13 cellular contexts compared by ENCODE assay signal in the genomic region with DNA sequence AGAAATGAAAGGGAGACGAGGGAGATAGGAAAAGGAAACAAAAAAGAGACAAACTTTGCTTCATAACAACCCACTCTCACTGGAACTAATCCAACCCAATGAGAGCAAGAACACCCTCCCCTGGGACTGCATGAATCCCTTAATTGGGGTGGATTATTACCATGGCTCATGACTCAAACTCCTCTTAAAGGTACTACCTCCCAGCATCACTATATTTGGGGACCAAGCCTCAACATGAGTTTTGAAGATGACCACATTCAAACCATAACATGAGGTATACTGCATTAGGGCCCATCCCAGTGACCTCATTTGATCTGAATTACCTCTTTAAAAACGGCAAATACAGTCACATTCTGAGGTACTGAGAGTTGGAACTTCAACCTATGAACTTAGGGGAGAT. TPM values are rescaled to one million over a fixed set of nuclear protein-coding genes. Genes with fewer than 3 reads are reported as not detected.
DNase-seq lines count a peak whose midpoint lies in the region; FAIRE-seq and TF ChIP-seq lines count a peak whose summit lies in the region.
"Had no signal": no experiment of that assay in that cellular context is flagged by ENCODE, and none has a peak within 500 bp of the region (broad histone marks: within the 10 kb centered on the region; RNA-seq: fewer than 3 reads in every experiment).

No MANE protein-coding gene starts in this region.

- no peak overlapping the region for H3K4ac ChIP-seq in mesendoderm (ENCODE audit: low read depth, low read length)

- H3K9me2 ChIP-seq in OCI-LY7 (ENCODE audit: insufficient read depth, low read length) = no peaks in the 10 kb centered on the region

- no peak overlapping the region for H3K9ac ChIP-seq in mesendoderm (ENCODE audit: low read length)

- no peak overlapping the region for H2BK15ac ChIP-seq in mesendoderm (replicated peaks; ENCODE audit: low read depth)

- no peak overlapping the region for H3K23ac ChIP-seq in mesendoderm (ENCODE audit: low read length)

- H3K27me3 ChIP-seq in ACC112 (ENCODE audit: insufficient read depth, low read length) (no peaks in the 10 kb centered on the region), mesendoderm (ENCODE audit: insufficient read depth, low read length, poor library complexity) (no peaks in the 10 kb centered on the region)

- peaks cover 15% of the 10 kb centered on the region for H3K36me3 ChIP-seq in ACC112 (ENCODE audit: insufficient read depth, low read length)
- peaks cover 98% of the 10 kb centered on the region for H3K36me3 ChIP-seq in OCI-LY7 (ENCODE audit: insufficient read depth, low read length)
- H3K36me3 ChIP-seq in mesendoderm (ENCODE audit: control insufficient read depth, insufficient read depth, low read length) = peaks cover 5% of the 10 kb centered on the region

- no peak overlapping the region for H4K8ac ChIP-seq in mesendoderm (ENCODE audit: low read depth, low read length)

- H3K79me1 ChIP-seq in mesendoderm (ENCODE audit: low read length) = peaks cover 18% of the 10 kb centered on the region

- TF ChIP-seq POLR2A in H54 (IDR thresholded peaks at IDR 0.05; ENCODE audit: low read depth, low read length) = no peak

- H3K27ac ChIP-seq in ACC112 (ENCODE audit: low read depth, low read length) (peak overlapping the region; percentile 83), OCI-LY7 (ENCODE audit: low read depth, low read length, poor library complexity, severe bottlenecking) (no peak overlapping the region), mesendoderm (ENCODE audit: low read depth, low read length) (no peak overlapping the region)
- H3K27ac ChIP-seq: C4-2B had no signal

- WGBS in mesendoderm (ENCODE audit: extremely low coverage, insufficient coverage, low lambda C conversion rate) = 100% methylated on average over 1 of the region's 2 CpGs

- DNase-seq in ELR (ENCODE audit: low read depth) = peak; percentile 23
- no peak for DNase-seq in activated naive CD8-positive, alpha-beta T cell treated with anti-CD3 and anti-CD28 coated beads for 36 hours
- DNase-seq in iris pigment epithelial cell (ENCODE audit: low read depth) = peak; percentile 62
- DNase-seq in OCI-LY7 (ENCODE audit: low spot score) = no peak
- DNase-seq in H54 (ENCODE audit: insufficient read length, low spot score) = no peak
- no peak for DNase-seq in mesendoderm
- DNase-seq in NCI-H510A (lab: John Stamatoyannopoulos, UW) = no peak
- DNase-seq: effector memory CD4-positive, alpha-beta T cell; KG1; stimulated activated naive CD4-positive, alpha-beta T cell had no signal

- H2BK120ac ChIP-seq in mesendoderm (ENCODE audit: low read depth, low read length) = no peak overlapping the region

- no peak for TF ChIP-seq CTCF in OCI-LY7 (conservative IDR thresholded peaks at IDR 0.05; ENCODE audit: low read length)

- H2AK5ac ChIP-seq in mesendoderm (ENCODE audit: low read length) = no peak overlapping the region

- peaks cover 36% of the 10 kb centered on the region for H3K36me3 Mint-ChIP-seq in activated naive CD8-positive, alpha-beta T cell treated with anti-CD3 and anti-CD28 coated beads for 36 hours

- H3K56ac ChIP-seq in mesendoderm (ENCODE audit: low read length) = no peak overlapping the region

- CTCF ChIA-PET in OCI-LY7 (lab: Charles Lee; ENCODE audit: unreplicated experiment) = interaction anchor here (1.1 kb wide), 1 partner anchor 430 kb away, joined by 4 read pairs; no protein-coding TSS in a partner anchor

- no peaks in the 10 kb centered on the region for H3K9me3 ChIP-seq in OCI-LY7 (ENCODE audit: low read length)

- peak overlapping the region; percentile 81 for H3K27ac Mint-ChIP-seq in activated naive CD8-positive, alpha-beta T cell treated with anti-CD3 and anti-CD28 coated beads for 36 hours
- H3K27ac Mint-ChIP-seq: T-helper 2 cell treated with Interferon-gamma antibody and Interleukin-4, amounts not matched to agents 5 μg/mL and 100 μg/mL, for 36 hours had no signal

- H3K27me3 Mint-ChIP-seq in activated naive CD8-positive, alpha-beta T cell treated with anti-CD3 and anti-CD28 coated beads for 36 hours = no peaks in the 10 kb centered on the region

- H3K18ac ChIP-seq in mesendoderm (ENCODE audit: low read length) = no peak overlapping the region

- POLR2A ChIA-PET in OCI-LY7 (lab: Charles Lee) = interaction anchor here (1.1 kb wide), 1 partner anchor 428 kb away, joined by 3 read pairs; no protein-coding TSS in a partner anchor

- H2BK5ac ChIP-seq in mesendoderm (ENCODE audit: low read length) = no peak overlapping the region

- peak overlapping the region; percentile 65 for H3K4me3 ChIP-seq in ACC112 (ENCODE audit: low read depth, low read length)
- no peak overlapping the region for H3K4me3 ChIP-seq in OCI-LY7 (ENCODE audit: low read depth, low read length, poor library complexity, severe bottlenecking)
- H3K4me3 ChIP-seq in mesendoderm (ENCODE audit: low read length) = no peak overlapping the region

- no peak overlapping the region for H3K4me3 Mint-ChIP-seq in activated naive CD8-positive, alpha-beta T cell treated with anti-CD3 and anti-CD28 coated beads for 36 hours
- H3K4me3 Mint-ChIP-seq: T-helper 2 cell treated with Interferon-gamma antibody and Interleukin-4, amounts not matched to agents 5 μg/mL and 100 μg/mL, for 36 hours had no signal

- H4K20me1 ChIP-seq in OCI-LY7 (ENCODE audit: insufficient read depth, low read length) = peaks cover 41% of the 10 kb centered on the region

- peaks cover 92% of the 10 kb centered on the region for H3K79me2 ChIP-seq in ACC112 (ENCODE audit: control insufficient read depth, insufficient read depth, low read length, unreplicated experiment)
- peaks cover 61% of the 10 kb centered on the region for H3K79me2 ChIP-seq in OCI-LY7 (ENCODE audit: insufficient read depth, low read depth, low read length)
- peaks cover 51% of the 10 kb centered on the region for H3K79me2 ChIP-seq in mesendoderm (ENCODE audit: control insufficient read depth, insufficient read depth, low read length)

- no TSS peak for BruUV-seq in OCI-LY7 (replicated peaks; lab: Mats Ljungman, UMichigan)

- H3K4me1 ChIP-seq in ACC112 (ENCODE audit: control insufficient read depth, insufficient read depth, low read length, unreplicated experiment) (peaks cover 66% of the 10 kb centered on the region), OCI-LY7 (ENCODE audit: insufficient read depth, low read length, poor library complexity, severe bottlenecking) (peaks cover 47% of the 10 kb centered on the region), mesendoderm (ENCODE audit: control insufficient read depth, low read depth, low read length) (no peaks in the 10 kb centered on the region)

- intact Hi-C loops in OCI-LY7 (cut with micrococcal nuclease; ENCODE audit: unreplicated experiment) = loop anchor here (5.0 kb wide), 3 partner anchors 297 to 642 kb away; no protein-coding TSS in a partner anchor

- H2AFZ ChIP-seq in ACC112 (ENCODE audit: low read length, unreplicated experiment) = no peak overlapping the region
- H2AFZ ChIP-seq in OCI-LY7 (ENCODE audit: low read length) = no peak overlapping the region

- no peak overlapping the region for H3K4me2 ChIP-seq in OCI-LY7 (ENCODE audit: low read length)
- no peak overlapping the region for H3K4me2 ChIP-seq in mesendoderm (ENCODE audit: low read length)

- no peak overlapping the region for H4K5ac ChIP-seq in mesendoderm (ENCODE audit: low read length)

- H3K4me1 Mint-ChIP-seq in activated naive CD8-positive, alpha-beta T cell treated with anti-CD3 and anti-CD28 coated beads for 36 hours = peaks cover 57% of the 10 kb centered on the region

- no peak for FAIRE-seq in H54 (lab: Jason Lieb, UNC)

- H3K9me3 Mint-ChIP-seq in activated naive CD8-positive, alpha-beta T cell treated with anti-CD3 and anti-CD28 coated beads for 36 hours = no peaks in the 10 kb centered on the region
- H3K9me3 Mint-ChIP-seq: T-helper 2 cell treated with Interferon-gamma antibody and Interleukin-4, amounts not matched to agents 5 μg/mL and 100 μg/mL, for 36 hours had no signal

RNA-seq across cellular contexts. Expression of a gene that starts 8.0 kb away (rescaled TPM):
- total RNA-seq in activated naive CD8-positive, alpha-beta T cell treated with anti-CD3 and anti-CD28 coated beads for 36 hours = 100 to 1,000 TPM in 1 of 2 experiments, 10 to 100 TPM in 1; 87.5 to 105 TPM
- total RNA-seq in OCI-LY7 (2014; rRNA removed; shearing (Covaris generic)) = 41.6 and 50.4 TPM in 2 replicates
- 101 and 105 TPM in 2 replicates for total RNA-seq in OCI-LY7 (2022)
- polyA plus RNA-seq in mesendoderm (2013, experiment 1 of 2) = 48.3 TPM
- polyA plus RNA-seq in mesendoderm (2013, experiment 2 of 2) = 51.0 TPM

Comparison
In these comparisons a context has a peak if more than half of its experiments do, and no peak if none do; other contexts are left out.
1. DNase-seq: peak in ELR (single experiment) and iris pigment epithelial cell (single experiment); none in activated naive CD8-positive, alpha-beta T cell treated with anti-CD3 and anti-CD28 coated beads for 36 hours (single experiment), OCI-LY7 (single experiment), H54 (single experiment), mesendoderm (single experiment) and NCI-H510A (single experiment).